1 cellular context compared by ENCODE assay signal in the genomic region with DNA sequence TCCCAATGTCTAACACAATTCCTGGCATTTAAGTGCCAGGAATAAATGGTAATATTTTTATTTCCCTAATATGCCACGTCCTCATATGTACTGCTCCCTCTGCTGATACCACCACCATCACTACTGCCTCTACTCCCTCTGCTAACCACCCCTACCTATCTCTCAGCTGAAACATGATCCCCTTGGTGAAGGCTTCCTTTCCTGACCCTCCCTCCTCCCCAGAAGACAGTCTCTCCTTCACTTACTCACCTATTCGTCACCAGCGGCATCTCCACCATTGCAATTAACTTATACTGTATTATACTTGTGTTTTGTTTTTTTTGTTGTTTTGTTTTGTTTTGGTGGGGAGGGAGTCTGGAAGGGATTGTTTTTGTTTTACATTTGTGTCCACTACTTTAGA.
TF ChIP-seq lines count a peak whose summit lies in the region.

No MANE protein-coding gene starts in this region.

TF ChIP-seq in HepG2, 621 proteins besides CTCF, POLR2A, EP300 and RAD21:
- TF ChIP-seq, protein P1, sequence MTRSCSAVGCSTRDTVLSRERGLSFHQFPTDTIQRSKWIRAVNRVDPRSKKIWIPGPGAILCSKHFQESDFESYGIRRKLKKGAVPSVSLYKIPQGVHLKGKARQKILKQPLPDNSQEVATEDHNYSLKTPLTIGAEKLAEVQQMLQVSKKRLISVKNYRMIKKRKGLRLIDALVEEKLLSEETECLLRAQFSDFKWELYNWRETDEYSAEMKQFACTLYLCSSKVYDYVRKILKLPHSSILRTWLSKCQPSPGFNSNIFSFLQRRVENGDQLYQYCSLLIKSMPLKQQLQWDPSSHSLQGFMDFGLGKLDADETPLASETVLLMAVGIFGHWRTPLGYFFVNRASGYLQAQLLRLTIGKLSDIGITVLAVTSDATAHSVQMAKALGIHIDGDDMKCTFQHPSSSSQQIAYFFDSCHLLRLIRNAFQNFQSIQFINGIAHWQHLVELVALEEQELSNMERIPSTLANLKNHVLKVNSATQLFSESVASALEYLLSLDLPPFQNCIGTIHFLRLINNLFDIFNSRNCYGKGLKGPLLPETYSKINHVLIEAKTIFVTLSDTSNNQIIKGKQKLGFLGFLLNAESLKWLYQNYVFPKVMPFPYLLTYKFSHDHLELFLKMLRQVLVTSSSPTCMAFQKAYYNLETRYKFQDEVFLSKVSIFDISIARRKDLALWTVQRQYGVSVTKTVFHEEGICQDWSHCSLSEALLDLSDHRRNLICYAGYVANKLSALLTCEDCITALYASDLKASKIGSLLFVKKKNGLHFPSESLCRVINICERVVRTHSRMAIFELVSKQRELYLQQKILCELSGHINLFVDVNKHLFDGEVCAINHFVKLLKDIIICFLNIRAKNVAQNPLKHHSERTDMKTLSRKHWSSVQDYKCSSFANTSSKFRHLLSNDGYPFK (CRISPR knock-in tag; IDR thresholded peaks at IDR 0.05; ENCODE audit: borderline replicate concordance) = no peak
- TF ChIP-seq ZNF720 (CRISPR knock-in tag; IDR thresholded peaks at IDR 0.05) (no peak), SIX1 (CRISPR knock-in tag; IDR thresholded peaks at IDR 0.05; ENCODE audit: borderline replicate concordance) (peak; percentile 17; the same call in 1 of the 2 replicates), ZNF713 (CRISPR knock-in tag; IDR thresholded peaks at IDR 0.05) (no peak), ERF (CRISPR knock-in tag; IDR thresholded peaks at IDR 0.05) (no peak)
